Comparison of ENCODE assay signal across 18 cellular contexts in genomic region chr3:32820971-32821685, GRCh38. TPM values are rescaled to one million over a fixed set of nuclear protein-coding genes. Genes with fewer than 3 reads are reported as not detected.
DNase-seq lines count a peak whose midpoint lies in the region; ATAC-seq and TF ChIP-seq lines count a peak whose summit lies in the region.
"Had no signal": no experiment of that assay in that cellular context is flagged by ENCODE, and none has a peak within 500 bp of the region (broad histone marks: within the 10 kb centered on the region; RNA-seq: fewer than 3 reads in every experiment).

No MANE protein-coding gene starts in this region.

- H3K36me3 ChIP-seq in mesendoderm (ENCODE audit: control insufficient read depth, insufficient read depth, low read length) (no peaks in the 10 kb centered on the region), thoracic aorta (no peaks in the 10 kb centered on the region)
- H3K36me3 ChIP-seq: BE2C had no signal

- H3K18ac ChIP-seq in mesendoderm (ENCODE audit: low read length): peak overlapping the region; percentile 28

- H3K56ac ChIP-seq in mesendoderm (ENCODE audit: low read length): peak overlapping the region; percentile 91

- ATAC-seq in thoracic aorta (ENCODE audit: insufficient number of reproducible peaks, low FRiP score, low read depth): no peak
- ATAC-seq: activated CD4-positive, alpha-beta T cell treated with anti-CD3 and anti-CD28 coated beads for 36 hours had no signal

- no peak overlapping the region for H3K4ac ChIP-seq in mesendoderm (ENCODE audit: low read depth, low read length)

- no peak overlapping the region for H2BK120ac ChIP-seq in mesendoderm (ENCODE audit: low read depth, low read length)

- peak overlapping the region; percentile 30 for H3K4me3 ChIP-seq in NB4 (ENCODE audit: low read depth, low read length)
- peak overlapping the region; percentile 72 for H3K4me3 ChIP-seq in epithelial cell of proximal tubule (ENCODE audit: low read depth, low read length)
- H3K4me3 ChIP-seq in mesendoderm (ENCODE audit: low read length): peak overlapping the region; percentile 44
- peak overlapping the region; percentile 49 for H3K4me3 ChIP-seq in thoracic aorta

- no peak overlapping the region for H2BK5ac ChIP-seq in mesendoderm (ENCODE audit: low read length)

- no peak overlapping the region for H2AK5ac ChIP-seq in mesendoderm (ENCODE audit: low read length)

- H3K79me2 ChIP-seq in mesendoderm (ENCODE audit: control insufficient read depth, insufficient read depth, low read length): peaks cover 95% of the 10 kb centered on the region

- no peak overlapping the region for H2BK15ac ChIP-seq in mesendoderm (replicated peaks; ENCODE audit: low read depth)

- H3K4me1 ChIP-seq in mesendoderm (ENCODE audit: control insufficient read depth, low read depth, low read length) (peaks cover 14% of the 10 kb centered on the region), thoracic aorta (ENCODE audit: control insufficient read depth in 1 of 2, low read depth in 2 of 2) (peaks cover 8 to 34% of the 10 kb centered on the region in 2 donors)
- H3K4me1 ChIP-seq: BE2C had no signal

- DNase-seq in NB4 (ENCODE audit: low read depth) (no peak), epithelial cell of proximal tubule (ENCODE audit: low read depth) (no peak), mesendoderm (no peak), thoracic aorta (ENCODE audit: low spot score) (no peak), NCI-H446 (lab: John Stamatoyannopoulos, UW) (no peak), NCI-H226 (no peak)
- no peak for DNase-seq in stimulated activated naive CD4-positive, alpha-beta T cell treated with Interleukin-2 at 50 U/mL for 16 hours (lab: John Stamatoyannopoulos, UW)
- DNase-seq: activated CD4-positive, alpha-beta T cell treated with anti-CD3 and anti-CD28 coated beads for 36 hours; activated CD8-positive, alpha-beta memory T cell treated with anti-CD3 and anti-CD28 coated beads, Interleukin-2, amount 50 U/mL, for 4 hours; BE2C; DMS153; foreskin fibroblast; Kasumi-1; NCI-H1436; occipital lobe; stimulated activated CD4-positive, alpha-beta T cell treated with anti-CD3 and anti-CD28 coated beads, Interleukin-4, amount 100 ng/mL, for 1 hour had no signal

- no peak overlapping the region for H4K8ac ChIP-seq in mesendoderm (ENCODE audit: low read depth, low read length)

- H3K4me2 ChIP-seq in mesendoderm (ENCODE audit: low read length): peak overlapping the region; percentile 95

- no peak for TF ChIP-seq POLR2A in NB4 (IDR thresholded peaks at IDR 0.05; ENCODE audit: extremely low read depth, insufficient read length)

- H3K9ac ChIP-seq in mesendoderm (ENCODE audit: low read length): peak overlapping the region; percentile 100

- no peaks in the 10 kb centered on the region for H3K9me3 ChIP-seq in thoracic aorta
- H3K9me3 ChIP-seq: BE2C had no signal

- H3K79me1 ChIP-seq in mesendoderm (ENCODE audit: low read length): no peaks in the 10 kb centered on the region

- no peaks in the 10 kb centered on the region for H3K27me3 ChIP-seq in mesendoderm (ENCODE audit: insufficient read depth, low read length, poor library complexity)
- peaks cover 26% of the 10 kb centered on the region for H3K27me3 ChIP-seq in thoracic aorta (replicated peaks; ENCODE audit: insufficient read depth)

- H3K27ac ChIP-seq in mesendoderm (ENCODE audit: low read depth, low read length) (no peak overlapping the region), thoracic aorta (no peak overlapping the region)

- no CpG with 5 or more reads among the region's 12 CpGs for WGBS in mesendoderm (ENCODE audit: extremely low coverage, insufficient coverage, low lambda C conversion rate)

- no peak overlapping the region for H3K23ac ChIP-seq in mesendoderm (ENCODE audit: low read length)

- TF ChIP-seq CTCF in NB4 (IDR thresholded peaks at IDR 0.05; ENCODE audit: low read depth, low read length): no peak
- TF ChIP-seq CTCF in epithelial cell of proximal tubule (conservative IDR thresholded peaks at IDR 0.05; ENCODE audit: low read depth, low read length): no peak
- no peak for TF ChIP-seq CTCF in thoracic aorta (IDR thresholded peaks at IDR 0.05)

- no peak overlapping the region for H4K5ac ChIP-seq in mesendoderm (ENCODE audit: low read length)

RNA-seq across cellular contexts. Expression of gene TRIM71, which starts 3.3 kb away (rescaled TPM):
- total RNA-seq in epithelial cell of proximal tubule: 2.5 and 3.6 TPM in 2 replicates
- 53.0 TPM for polyA plus RNA-seq in mesendoderm (2013, experiment 1 of 2)
- polyA plus RNA-seq in mesendoderm (2013, experiment 2 of 2): 51.3 TPM
- not detected for total RNA-seq in thoracic aorta
- total RNA-seq: endothelial cell of umbilical vein, RPMI7951 had no signal
- polyA plus RNA-seq: endothelial cell of umbilical vein had no signal
